In genomic region chr11:59992420-59992819, GRCh38 we compare ENCODE assay signal across 20 cellular contexts. TPM values are rescaled to one million over a fixed set of nuclear protein-coding genes. Genes with fewer than 3 reads are reported as not detected.
"Had no signal": no experiment of that assay in that cellular context is flagged by ENCODE, and none has a peak within 500 bp of the region (broad histone marks: within the 10 kb centered on the region; RNA-seq: fewer than 3 reads in every experiment).

No MANE protein-coding gene starts in this region.

- DNase-seq: activated CD4-positive, alpha-beta memory T cell treated with anti-CD3 and anti-CD28 coated beads for 36 hours; activated CD4-positive, alpha-beta T cell treated with anti-CD3 and anti-CD28 coated beads, Interleukin-2, amount 10 ng/mL, durations not matched to agents 24 days and 14 days; activated CD4-positive, CD25-positive, alpha-beta regulatory T cell treated with anti-CD3 and anti-CD28 coated beads, Interleukin-2, amount 50 U/mL, for 72 hours; activated CD8-positive, alpha-beta memory T cell treated with anti-CD3 and anti-CD28 coated beads, Interleukin-2, amount 50 U/mL, for 4 hours; activated effector memory CD4-positive, alpha-beta T cell treated with anti-CD3 and anti-CD28 coated beads, Interleukin-2, amount 50 U/mL, for 16 hours; activated naive CD4-positive, alpha-beta T cell treated with anti-CD3 and anti-CD28 coated beads, Interleukin-2, amount 10 ng/mL, durations not matched to agents 7 days and 5 days; activated naive CD8-positive, alpha-beta T cell treated with anti-CD3 and anti-CD28 coated beads, Interleukin-2, amount 10 ng/mL, durations not matched to agents 7 days and 5 days; activated T-cell treated with anti-CD3 and anti-CD28 coated beads, Interleukin-2, amount 50 U/mL, for 1 hour; brain microvascular endothelial cell; dorsolateral prefrontal cortex; effector memory CD4-positive, alpha-beta T cell; islet precursor cell; left ventricle myocardium inferior; mucosa of descending colon; right cardiac atrium; stimulated activated naive CD4-positive, alpha-beta T cell treated with Interleukin-2 at 50 U/mL for 16 hours; testis; transverse colon had no signal

- H3K27me3 ChIP-seq: brain microvascular endothelial cell, dorsolateral prefrontal cortex, testis, transverse colon had no signal

- H3K4me3 ChIP-seq: coronary artery, dorsolateral prefrontal cortex, left ventricle myocardium inferior, mucosa of descending colon, testis, transverse colon had no signal

- H3K9me3 ChIP-seq: testis had no signal

- H3K27ac ChIP-seq: brain microvascular endothelial cell, coronary artery, dorsolateral prefrontal cortex, left ventricle myocardium inferior, testis, transverse colon had no signal

- H3K36me3 ChIP-seq: brain microvascular endothelial cell, left ventricle myocardium inferior, transverse colon had no signal

- H3K4me1 ChIP-seq: left ventricle myocardium inferior, testis, transverse colon had no signal

RNA-seq across cellular contexts. Expression of gene OOSP4B, which starts 24.6 kb away (rescaled TPM):
- polyA plus RNA-seq: right cardiac atrium, urinary bladder had no signal

RNA-seq across cellular contexts. Expression of gene OOSP4A, which starts 28.6 kb away (rescaled TPM):
- polyA plus RNA-seq: right cardiac atrium, urinary bladder had no signal

RNA-seq across cellular contexts. Expression of gene OOSP2, which starts 47.8 kb away (rescaled TPM):
- polyA plus RNA-seq: right cardiac atrium, urinary bladder had no signal

RNA-seq across cellular contexts. Expression of gene OOSP1, which starts 54.2 kb away (rescaled TPM):
- polyA plus RNA-seq: urinary bladder had no signal
